Comparison of ENCODE assay signal across 14 cellular contexts in the genomic region with DNA sequence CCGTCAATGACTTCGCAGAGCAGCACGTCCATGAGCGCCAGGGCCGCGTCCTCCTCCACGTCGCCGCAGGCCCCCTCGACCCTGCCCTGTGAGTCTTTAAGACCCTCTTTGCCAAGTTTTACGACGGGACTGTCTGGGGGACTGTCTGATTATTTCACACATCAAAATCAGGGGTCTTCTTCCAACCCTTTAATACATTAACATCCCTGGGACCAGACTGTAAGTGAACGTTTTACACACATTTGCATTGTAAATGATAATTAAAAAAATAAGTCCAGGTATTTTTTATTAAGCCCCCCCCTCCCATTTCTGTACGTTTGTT. TPM values are rescaled to one million over a fixed set of nuclear protein-coding genes. Genes with fewer than 3 reads are reported as not detected.
DNase-seq lines count a peak whose midpoint lies in the region; ATAC-seq lines count a peak whose summit lies in the region.
"Had no signal": no experiment of that assay in that cellular context is flagged by ENCODE, and none has a peak within 500 bp of the region (broad histone marks: within the 10 kb centered on the region; RNA-seq: fewer than 3 reads in every experiment).

No MANE protein-coding gene starts in this region.

- DNase-seq in NCI-H1105 (lab: John Stamatoyannopoulos, UW) (peak; percentile 37), NCI-H1105 treated with DMSO at 0.1 percent for 48 hours (lab: John Stamatoyannopoulos, UW) (no peak), HAP-1 (ENCODE audit: low spot score in 2 of 2) (no peak), putamen (ENCODE audit: low spot score) (no peak), HK-2 (ENCODE audit: unreplicated experiment) (no peak), Ammon's horn (ENCODE audit: low spot score) (no peak)
- DNase-seq in effector memory CD8-positive, alpha-beta T cell, result no peak
- no peak for DNase-seq in naive thymus-derived CD4-positive, alpha-beta T cell
- DNase-seq: 8988T, left ventricle myocardium inferior, SK-N-SH, spleen had no signal

- no peaks in the 10 kb centered on the region for H3K9me3 ChIP-seq in HAP-1
- H3K9me3 ChIP-seq in naive thymus-derived CD4-positive, alpha-beta T cell (ENCODE audit: control insufficient read depth in 2 of 3, low read length in 3 of 3), result no peaks in the 10 kb centered on the region
- H3K9me3 ChIP-seq: left ventricle myocardium inferior, SK-N-SH had no signal

- no peak for ATAC-seq in effector memory CD8-positive, alpha-beta T cell (replicated peaks)
- no peak for ATAC-seq in naive thymus-derived CD4-positive, alpha-beta T cell
- ATAC-seq: HCT116 had no signal

- peaks cover 25% of the 10 kb centered on the region for H3K4me1 ChIP-seq in HAP-1
- no peaks in the 10 kb centered on the region for H3K4me1 ChIP-seq in naive thymus-derived CD4-positive, alpha-beta T cell (ENCODE audit: control insufficient read depth in 2 of 2, insufficient read depth in 2 of 2, low read length in 2 of 2)

- peak overlapping the region; percentile 26 for H3K4me3 ChIP-seq in HAP-1
- H3K4me3 ChIP-seq in naive thymus-derived CD4-positive, alpha-beta T cell (ENCODE audit: low read length), result no peak overlapping the region
- H3K4me3 ChIP-seq: left ventricle myocardium inferior had no signal

- POLR2A ChIA-PET in naive thymus-derived CD4-positive, alpha-beta T cell (lab: Charles Lee), result no interaction called here

- peak overlapping the region; percentile 10 to 15 for H3K4me3 Mint-ChIP-seq in effector memory CD8-positive, alpha-beta T cell
- H3K4me3 Mint-ChIP-seq in naive thymus-derived CD4-positive, alpha-beta T cell, result peak overlapping the region in 9 of 10 donors; percentile 5 to 75 (median 52)

- H3K27me3 ChIP-seq in HAP-1 (ENCODE audit: low read depth), result no peaks in the 10 kb centered on the region
- peaks cover 0 to 3% of the 10 kb centered on the region in 2 donors for H3K27me3 ChIP-seq in naive thymus-derived CD4-positive, alpha-beta T cell (ENCODE audit: control insufficient read depth in 2 of 2, insufficient read depth in 2 of 2, low read length in 2 of 2)

- no peak overlapping the region for H3K27ac ChIP-seq in naive thymus-derived CD4-positive, alpha-beta T cell (ENCODE audit: low read depth, low read length)
- H3K27ac ChIP-seq: left ventricle myocardium inferior, spleen had no signal

- CTCF ChIA-PET in naive thymus-derived CD4-positive, alpha-beta T cell (lab: Charles Lee), result no interaction called here

- in situ Hi-C loops in HAP-1 (cut with MboI; ENCODE audit: low sequenced_read_pairs), result loop anchor here (25.0 kb wide), 3 partner anchors 1244 to 1669 kb away; no protein-coding TSS in a partner anchor

- H3K4me1 Mint-ChIP-seq in effector memory CD8-positive, alpha-beta T cell (ENCODE audit: low read depth in 2 of 2), result peaks cover 0 to 6% of the 10 kb centered on the region in 2 donors
- H3K4me1 Mint-ChIP-seq in naive thymus-derived CD4-positive, alpha-beta T cell, result peaks cover 0 to 26% (median 15%) of the 10 kb centered on the region in 7 donors

- peaks cover 0 to 9% of the 10 kb centered on the region in 2 donors for H3K9me3 Mint-ChIP-seq in effector memory CD8-positive, alpha-beta T cell
- peaks cover 0 to 52% (median 14%) of the 10 kb centered on the region in 11 donors for H3K9me3 Mint-ChIP-seq in naive thymus-derived CD4-positive, alpha-beta T cell

- H3K27me3 Mint-ChIP-seq in effector memory CD8-positive, alpha-beta T cell, result peaks cover 27 to 45% of the 10 kb centered on the region in 2 donors
- peaks cover 60 to 78% (median 68%) of the 10 kb centered on the region in 5 donors for H3K27me3 Mint-ChIP-seq in naive thymus-derived CD4-positive, alpha-beta T cell

- no peak overlapping the region for H3K27ac Mint-ChIP-seq in effector memory CD8-positive, alpha-beta T cell
- H3K27ac Mint-ChIP-seq in naive thymus-derived CD4-positive, alpha-beta T cell, result peak overlapping the region in 1 of 9 donors; percentile 84

- no peaks in the 10 kb centered on the region; the same call in 1 of the 2 replicates for H3K36me3 ChIP-seq in HAP-1 (replicated peaks)
- H3K36me3 ChIP-seq in naive thymus-derived CD4-positive, alpha-beta T cell (ENCODE audit: control insufficient read depth in 2 of 3, insufficient read depth in 3 of 3, low read length in 3 of 3), result no peaks in the 10 kb centered on the region
- H3K36me3 ChIP-seq: left ventricle myocardium inferior, spleen had no signal

- intact Hi-C loops in naive thymus-derived CD4-positive, alpha-beta T cell (cut with micrococcal nuclease), result no loop called here

- no peaks in the 10 kb centered on the region for H3K36me3 Mint-ChIP-seq in effector memory CD8-positive, alpha-beta T cell (ENCODE audit: insufficient read depth)
- H3K36me3 Mint-ChIP-seq in naive thymus-derived CD4-positive, alpha-beta T cell, result peaks cover 0 to 16% (median 10%) of the 10 kb centered on the region in 5 donors

RNA-seq across cellular contexts. Expression of a gene that starts 1.9 kb away (rescaled TPM):
- not detected for total RNA-seq in naive thymus-derived CD4-positive, alpha-beta T cell
- not detected for polyA plus RNA-seq in naive thymus-derived CD4-positive, alpha-beta T cell
- total RNA-seq: bronchial epithelial cell, left ventricle myocardium inferior had no signal
- polyA plus RNA-seq: SK-N-SH had no signal
